Comparison of ENCODE assay signal across 10 cellular contexts in the genomic region with DNA sequence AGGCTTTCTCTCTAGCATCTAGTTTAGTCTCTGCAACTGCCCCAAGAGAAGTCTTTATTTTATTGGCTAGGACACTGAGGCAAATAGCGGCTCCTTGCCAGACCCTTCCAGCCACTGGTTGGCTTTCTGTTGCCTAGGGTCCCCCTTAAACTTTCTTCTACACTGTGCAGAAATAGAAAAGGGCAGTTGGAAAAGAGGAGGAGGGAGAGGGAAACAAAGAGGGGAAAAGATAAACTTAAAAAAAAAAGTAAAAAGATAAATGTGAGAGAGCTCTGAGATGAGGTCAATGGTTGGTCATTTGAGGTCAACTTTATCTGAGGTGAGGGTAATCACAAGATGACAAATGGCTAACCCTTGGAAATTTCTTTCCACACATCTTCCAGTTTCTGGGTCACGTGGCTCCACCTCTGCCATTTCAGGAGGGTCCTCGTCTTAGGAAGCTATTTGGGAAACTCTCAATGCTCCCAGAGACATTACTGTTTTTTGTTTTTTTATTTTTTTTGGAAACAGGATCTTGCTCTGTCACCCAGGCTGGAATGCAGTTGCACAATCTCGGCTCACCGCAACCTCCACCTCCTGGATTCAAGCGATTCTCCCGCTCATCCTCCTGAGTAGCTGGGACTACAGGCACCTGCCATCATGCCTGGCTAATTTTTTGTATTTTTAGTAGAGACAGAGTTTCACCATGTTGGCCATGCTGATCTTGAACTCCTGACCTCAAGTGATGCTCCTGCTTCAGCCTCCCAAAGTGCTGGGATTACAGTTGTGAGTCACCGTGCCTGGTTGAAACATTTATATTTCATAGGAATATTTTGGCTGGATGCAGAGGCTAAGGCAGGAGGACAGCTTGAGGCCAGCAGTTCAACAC.
DNase-seq lines count a peak whose midpoint lies in the region; ATAC-seq, FAIRE-seq and TF ChIP-seq lines count a peak whose summit lies in the region.
"Had no signal": no experiment of that assay in that cellular context is flagged by ENCODE, and none has a peak within 500 bp of the region (broad histone marks: within the 10 kb centered on the region; RNA-seq: fewer than 3 reads in every experiment).

No MANE protein-coding gene starts in this region.

- DNase-seq in HuH-7 (ENCODE audit: low spot score), result peak; percentile 40
- peak; percentile 38 to 89 (median 85) for DNase-seq in adrenal gland
- peak; percentile 79 for DNase-seq in right atrium auricular region (ENCODE audit: low spot score)
- no peak for DNase-seq in thoracic aorta (ENCODE audit: low spot score)
- DNase-seq in NOMO-1 (lab: John Stamatoyannopoulos, UW; ENCODE audit: unreplicated experiment in 2 of 2), result no peak
- no peak for DNase-seq in NCI-H524 (lab: John Stamatoyannopoulos, UW)
- DNase-seq in HTR-8/SVneo (ENCODE audit: insufficient read length, low spot score), result no peak
- no peak for DNase-seq in Kasumi-1 (lab: John Stamatoyannopoulos, UW)
- DNase-seq: NCI-H2227 treated with DMSO at 0.1 percent for 48 hours had no signal

- H3K27me3 ChIP-seq in adrenal gland (no peaks in the 10 kb centered on the region), right atrium auricular region (no peaks in the 10 kb centered on the region), thoracic aorta (replicated peaks; ENCODE audit: insufficient read depth) (no peaks in the 10 kb centered on the region)

- intact Hi-C loops in adrenal gland (cut with DNase I), result no loop called here

- FAIRE-seq in HTR-8/SVneo (lab: Jason Lieb, UNC), result no peak

- H3K4me3 ChIP-seq in adrenal gland (peak overlapping the region in 2 of 4 donors; percentile 6 to 34), right atrium auricular region (no peak overlapping the region), thoracic aorta (no peak overlapping the region)

- H3K36me3 ChIP-seq in adrenal gland (replicated peaks in 1 of 2), result no peaks in the 10 kb centered on the region
- no peaks in the 10 kb centered on the region for H3K36me3 ChIP-seq in right atrium auricular region
- no peaks in the 10 kb centered on the region for H3K36me3 ChIP-seq in thoracic aorta

- ATAC-seq in thoracic aorta (ENCODE audit: insufficient number of reproducible peaks, low FRiP score, low read depth), result peak; percentile 19
- ATAC-seq: stimulated activated effector memory CD8-positive, alpha-beta T cell treated with anti-CD3 and anti-CD28 coated beads, Interleukin-12 subunit alpha, Interleukin-12 subunit beta, amount 100 ng/mL, for 72 hours had no signal

- peak in 1 of 2 donors; percentile 9 for TF ChIP-seq POLR2A in adrenal gland (IDR thresholded peaks at IDR 0.05)

- 26 to 47% (median 32%) methylated on average over 8 of the region's 8 CpGs for WGBS in adrenal gland, 4 donors

- no peak for TF ChIP-seq CTCF in adrenal gland (IDR thresholded peaks at IDR 0.05)
- no peak for TF ChIP-seq CTCF in right atrium auricular region (IDR thresholded peaks at IDR 0.05)
- TF ChIP-seq CTCF in thoracic aorta (IDR thresholded peaks at IDR 0.05), result no peak

- H3K9me3 ChIP-seq in adrenal gland (replicated peaks in 1 of 3) (no peaks in the 10 kb centered on the region), right atrium auricular region (no peaks in the 10 kb centered on the region), thoracic aorta (no peaks in the 10 kb centered on the region)

- H3K4me1 ChIP-seq in adrenal gland (replicated peaks in 1 of 2) (peaks cover 28 to 52% of the 10 kb centered on the region in 2 donors), right atrium auricular region (peaks cover 0 to 30% of the 10 kb centered on the region in 2 donors), thoracic aorta (ENCODE audit: control insufficient read depth in 1 of 2, low read depth in 2 of 2) (peaks cover 15 to 31% of the 10 kb centered on the region in 2 donors)

- H3K27ac ChIP-seq in adrenal gland (peak overlapping the region; percentile 74 to 96 (median 86)), right atrium auricular region (peak overlapping the region; percentile 9 to 24), thoracic aorta (peak overlapping the region in 1 of 2 donors; percentile 43)

Comparison
In these comparisons a context has a peak if more than half of its experiments do, and no peak if none do; other contexts are left out.
1. DNase-seq: peak in HuH-7 (single experiment), adrenal gland (7 of 7) and right atrium auricular region (single experiment); none in thoracic aorta (single experiment), NOMO-1 (0 of 2), NCI-H524 (0 of 2), HTR-8/SVneo (single experiment) and Kasumi-1 (0 of 2).